Comparison of ENCODE assay signal across 20 cellular contexts in genomic region chr19:39136225-39136940, GRCh38. TPM values are rescaled to one million over a fixed set of nuclear protein-coding genes. Genes with fewer than 3 reads are reported as not detected.
DNase-seq lines count a peak whose midpoint lies in the region; ATAC-seq and TF ChIP-seq lines count a peak whose summit lies in the region.
"Had no signal": no experiment of that assay in that cellular context is flagged by ENCODE, and none has a peak within 500 bp of the region (broad histone marks: within the 10 kb centered on the region; RNA-seq: fewer than 3 reads in every experiment).

No MANE protein-coding gene starts in this region.

- no peak overlapping the region for H3K4me3 Mint-ChIP-seq in activated CD4-positive, alpha-beta T cell treated with anti-CD3 and anti-CD28 coated beads, Interleukin-2, amount 10 ng/mL, durations not matched to agents 7 days and 5 days
- H3K4me3 Mint-ChIP-seq in memory B cell, result no peak overlapping the region

- H3K36me3 ChIP-seq in transverse colon, result no peaks in the 10 kb centered on the region

- DNase-seq in activated CD4-positive, alpha-beta T cell treated with anti-CD3 and anti-CD28 coated beads, Interleukin-2, amount 10 ng/mL, durations not matched to agents 7 days and 5 days, result no peak
- no peak for DNase-seq in activated CD4-positive, alpha-beta T cell treated with anti-CD3 and anti-CD28 coated beads, Interleukin-2, amount 50 U/mL, for 1 hour
- DNase-seq in memory B cell (ENCODE audit: low spot score in 2 of 2) (no peak), transverse colon (peak; percentile 87), OCI-M2 (lab: John Stamatoyannopoulos, UW; ENCODE audit: unreplicated experiment) (no peak)
- DNase-seq: activated gamma-delta T cell; COR-L47; effector CD4-positive, alpha-beta T cell; foreskin keratinocyte; GDM1; NCI-H1092; psoas muscle; testis had no signal

- H3K27ac ChIP-seq in VCaP (peak overlapping the region; percentile 100), transverse colon (peak overlapping the region; percentile 63 to 72 (median 68))
- H3K27ac ChIP-seq: foreskin keratinocyte, psoas muscle, SK-N-MC, testis had no signal

- TF ChIP-seq POLR2A in transverse colon (IDR thresholded peaks at IDR 0.05), result no peak

- POLR2A ChIA-PET in activated CD4-positive, alpha-beta T cell treated with anti-CD3 and anti-CD28 coated beads, Interleukin-2, amount 10 ng/mL, durations not matched to agents 7 days and 5 days (lab: Charles Lee), result no interaction called here

- no peak for TF ChIP-seq EP300 in transverse colon (IDR thresholded peaks at IDR 0.05; ENCODE audit: low read depth)

- H3K9me3 ChIP-seq in transverse colon, result no peaks in the 10 kb centered on the region
- H3K9me3 ChIP-seq: psoas muscle, testis had no signal

- H3K27me3 Mint-ChIP-seq in activated CD4-positive, alpha-beta T cell treated with anti-CD3 and anti-CD28 coated beads, Interleukin-2, amount 10 ng/mL, durations not matched to agents 7 days and 5 days, result no peaks in the 10 kb centered on the region
- H3K27me3 Mint-ChIP-seq in memory B cell, result no peaks in the 10 kb centered on the region

- CTCF ChIA-PET in activated CD4-positive, alpha-beta T cell treated with anti-CD3 and anti-CD28 coated beads, Interleukin-2, amount 10 ng/mL, durations not matched to agents 7 days and 5 days (lab: Charles Lee), result interaction anchor here (2.0 kb wide), 1 partner anchor 14 kb away, joined by 5 read pairs; no protein-coding TSS in a partner anchor

- peaks cover 26 to 66% (median 59%) of the 10 kb centered on the region in 4 donors for H3K4me1 ChIP-seq in transverse colon

- ATAC-seq in memory B cell (ENCODE audit: low read depth), result no peak
- ATAC-seq in HG02938 (IDR thresholded peaks at IDR 0.05; ENCODE audit: unreplicated experiment), result no peak
- ATAC-seq in GM19397 (IDR thresholded peaks at IDR 0.05; ENCODE audit: unreplicated experiment), result no peak
- ATAC-seq: foreskin keratinocyte had no signal

- WGBS in transverse colon (ENCODE audit: low coverage in 1 of 2), 2 donors, result 61% methylated on average over 12 of the region's 12 CpGs; no CpG with 5 or more reads in 1 of the 2 donors

- no peaks in the 10 kb centered on the region for H3K27me3 ChIP-seq in transverse colon
- H3K27me3 ChIP-seq: foreskin keratinocyte, testis had no signal

- no peaks in the 10 kb centered on the region for H3K36me3 Mint-ChIP-seq in activated CD4-positive, alpha-beta T cell treated with anti-CD3 and anti-CD28 coated beads, Interleukin-2, amount 10 ng/mL, durations not matched to agents 7 days and 5 days (ENCODE audit: low read depth)
- H3K36me3 Mint-ChIP-seq in memory B cell, result peaks cover 2% of the 10 kb centered on the region

- in situ Hi-C loops in transverse colon (cut with MboI; ENCODE audit: low pct_ligation_motif_present in 1 of 4, low pct_unique_long_range_greater_than_20kb in 1 of 4, low sequenced_read_pairs in 3 of 4), result no loop called here

- peak overlapping the region; percentile 25 for H3K27ac Mint-ChIP-seq in activated CD4-positive, alpha-beta T cell treated with anti-CD3 and anti-CD28 coated beads, Interleukin-2, amount 10 ng/mL, durations not matched to agents 7 days and 5 days
- H3K27ac Mint-ChIP-seq in memory B cell, result peak overlapping the region; percentile 21

- no peak overlapping the region for H3K4me3 ChIP-seq in transverse colon
- H3K4me3 ChIP-seq: psoas muscle, SK-N-MC, testis had no signal

- H3K4me1 Mint-ChIP-seq in activated CD4-positive, alpha-beta T cell treated with anti-CD3 and anti-CD28 coated beads, Interleukin-2, amount 10 ng/mL, durations not matched to agents 7 days and 5 days, result peaks cover 11% of the 10 kb centered on the region
- H3K4me1 Mint-ChIP-seq in memory B cell, result peaks cover 23% of the 10 kb centered on the region

- intact Hi-C loops in transverse colon (cut with DNase I; ENCODE audit: low total_unique reads), result no loop called here

- TF ChIP-seq CTCF in VCaP (conservative IDR thresholded peaks at IDR 0.05) (no peak), transverse colon (IDR thresholded peaks at IDR 0.05) (no peak)

- H3K9me3 Mint-ChIP-seq in activated CD4-positive, alpha-beta T cell treated with anti-CD3 and anti-CD28 coated beads, Interleukin-2, amount 10 ng/mL, durations not matched to agents 7 days and 5 days, result no peaks in the 10 kb centered on the region
- no peaks in the 10 kb centered on the region for H3K9me3 Mint-ChIP-seq in memory B cell

RNA-seq across cellular contexts. Expression of gene PAK4, which starts 10.8 kb away (rescaled TPM):
- total RNA-seq in activated CD4-positive, alpha-beta T cell treated with anti-CD3 and anti-CD28 coated beads, Interleukin-2, amount 10 ng/mL, durations not matched to agents 7 days and 5 days, result 10 to 100 TPM; 16.5 to 17.9 TPM
- 10 to 100 TPM; 43.8 to 96.1 (median 63.2) TPM for total RNA-seq in transverse colon

RNA-seq across cellular contexts. Expression of gene ACP7, which starts 52.2 kb away (rescaled TPM):
- total RNA-seq in activated CD4-positive, alpha-beta T cell treated with anti-CD3 and anti-CD28 coated beads, Interleukin-2, amount 10 ng/mL, durations not matched to agents 7 days and 5 days, result not detected
- not detected for total RNA-seq in transverse colon
- total RNA-seq: A673; activated CD8-positive, alpha-beta memory T cell treated with anti-CD3 and anti-CD28 coated beads for 36 hours; mononuclear cell; psoas muscle; testis had no signal
